ENCODE assay signal across 1 cellular context in genomic region chr15:84600331-84600686, GRCh38.
A peak's percentile ranks its signal among the peaks of the same experiment; 100 is the strongest.
TF ChIP-seq lines count a peak whose summit lies in the region.

No MANE protein-coding gene starts in this region.

TF ChIP-seq in HepG2, 621 proteins besides CTCF, POLR2A, EP300 and RAD21 (continued from another document and continues in another):
- 0 out of 2 replicates have a peak, but pooled peaks have one; percentile 6 for TF ChIP-seq GATAD2A (CRISPR knock-in tag; IDR thresholded peaks at IDR 0.05)
- TF ChIP-seq ZNF512 (CRISPR knock-in tag; IDR thresholded peaks at IDR 0.05): no peak
- peak; percentile 81; the same call in 1 of the 2 replicates for TF ChIP-seq ZNF253 (CRISPR knock-in tag; IDR thresholded peaks at IDR 0.05; ENCODE audit: borderline replicate concordance)
- TF ChIP-seq, protein P1, sequence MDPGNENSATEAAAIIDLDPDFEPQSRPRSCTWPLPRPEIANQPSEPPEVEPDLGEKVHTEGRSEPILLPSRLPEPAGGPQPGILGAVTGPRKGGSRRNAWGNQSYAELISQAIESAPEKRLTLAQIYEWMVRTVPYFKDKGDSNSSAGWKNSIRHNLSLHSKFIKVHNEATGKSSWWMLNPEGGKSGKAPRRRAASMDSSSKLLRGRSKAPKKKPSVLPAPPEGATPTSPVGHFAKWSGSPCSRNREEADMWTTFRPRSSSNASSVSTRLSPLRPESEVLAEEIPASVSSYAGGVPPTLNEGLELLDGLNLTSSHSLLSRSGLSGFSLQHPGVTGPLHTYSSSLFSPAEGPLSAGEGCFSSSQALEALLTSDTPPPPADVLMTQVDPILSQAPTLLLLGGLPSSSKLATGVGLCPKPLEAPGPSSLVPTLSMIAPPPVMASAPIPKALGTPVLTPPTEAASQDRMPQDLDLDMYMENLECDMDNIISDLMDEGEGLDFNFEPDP (CRISPR knock-in tag; conservative IDR thresholded peaks at IDR 0.05): no peak
- 0 out of 2 replicates have a peak, but pooled peaks have one; percentile 76 for TF ChIP-seq SNAPC2 (CRISPR knock-in tag; IDR thresholded peaks at IDR 0.05)
- TF ChIP-seq NAIF1 (CRISPR knock-in tag; IDR thresholded peaks at IDR 0.05; ENCODE audit: borderline replicate concordance): no peak
- TF ChIP-seq, protein P2, sequence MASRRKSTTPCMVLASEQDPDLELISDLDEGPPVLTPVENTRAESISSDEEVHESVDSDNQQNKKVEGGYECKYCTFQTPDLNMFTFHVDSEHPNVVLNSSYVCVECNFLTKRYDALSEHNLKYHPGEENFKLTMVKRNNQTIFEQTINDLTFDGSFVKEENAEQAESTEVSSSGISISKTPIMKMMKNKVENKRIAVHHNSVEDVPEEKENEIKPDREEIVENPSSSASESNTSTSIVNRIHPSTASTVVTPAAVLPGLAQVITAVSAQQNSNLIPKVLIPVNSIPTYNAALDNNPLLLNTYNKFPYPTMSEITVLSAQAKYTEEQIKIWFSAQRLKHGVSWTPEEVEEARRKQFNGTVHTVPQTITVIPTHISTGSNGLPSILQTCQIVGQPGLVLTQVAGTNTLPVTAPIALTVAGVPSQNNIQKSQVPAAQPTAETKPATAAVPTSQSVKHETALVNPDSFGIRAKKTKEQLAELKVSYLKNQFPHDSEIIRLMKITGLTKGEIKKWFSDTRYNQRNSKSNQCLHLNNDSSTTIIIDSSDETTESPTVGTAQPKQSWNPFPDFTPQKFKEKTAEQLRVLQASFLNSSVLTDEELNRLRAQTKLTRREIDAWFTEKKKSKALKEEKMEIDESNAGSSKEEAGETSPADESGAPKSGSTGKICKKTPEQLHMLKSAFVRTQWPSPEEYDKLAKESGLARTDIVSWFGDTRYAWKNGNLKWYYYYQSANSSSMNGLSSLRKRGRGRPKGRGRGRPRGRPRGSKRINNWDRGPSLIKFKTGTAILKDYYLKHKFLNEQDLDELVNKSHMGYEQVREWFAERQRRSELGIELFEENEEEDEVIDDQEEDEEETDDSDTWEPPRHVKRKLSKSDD (CRISPR knock-in tag; IDR thresholded peaks at IDR 0.05; ENCODE audit: low read depth): peak; percentile 52; the same call in 1 of the 2 replicates
- TF ChIP-seq MXI1 (IDR thresholded peaks at IDR 0.05; ENCODE audit: borderline replicate concordance, low read depth, low read length): peak; percentile 92
- 0 out of 2 replicates have a peak, but pooled peaks have one; percentile 17 for TF ChIP-seq FOXK1 (CRISPR knock-in tag; IDR thresholded peaks at IDR 0.05; ENCODE audit: borderline replicate concordance, low read depth)
- no peak for TF ChIP-seq ZBTB34 (CRISPR knock-in tag; IDR thresholded peaks at IDR 0.05)
- 0 out of 2 replicates have a peak, but pooled peaks have one; percentile 6 for TF ChIP-seq SPEN (CRISPR knock-in tag; IDR thresholded peaks at IDR 0.05; ENCODE audit: low read depth)
- TF ChIP-seq, protein P3, sequence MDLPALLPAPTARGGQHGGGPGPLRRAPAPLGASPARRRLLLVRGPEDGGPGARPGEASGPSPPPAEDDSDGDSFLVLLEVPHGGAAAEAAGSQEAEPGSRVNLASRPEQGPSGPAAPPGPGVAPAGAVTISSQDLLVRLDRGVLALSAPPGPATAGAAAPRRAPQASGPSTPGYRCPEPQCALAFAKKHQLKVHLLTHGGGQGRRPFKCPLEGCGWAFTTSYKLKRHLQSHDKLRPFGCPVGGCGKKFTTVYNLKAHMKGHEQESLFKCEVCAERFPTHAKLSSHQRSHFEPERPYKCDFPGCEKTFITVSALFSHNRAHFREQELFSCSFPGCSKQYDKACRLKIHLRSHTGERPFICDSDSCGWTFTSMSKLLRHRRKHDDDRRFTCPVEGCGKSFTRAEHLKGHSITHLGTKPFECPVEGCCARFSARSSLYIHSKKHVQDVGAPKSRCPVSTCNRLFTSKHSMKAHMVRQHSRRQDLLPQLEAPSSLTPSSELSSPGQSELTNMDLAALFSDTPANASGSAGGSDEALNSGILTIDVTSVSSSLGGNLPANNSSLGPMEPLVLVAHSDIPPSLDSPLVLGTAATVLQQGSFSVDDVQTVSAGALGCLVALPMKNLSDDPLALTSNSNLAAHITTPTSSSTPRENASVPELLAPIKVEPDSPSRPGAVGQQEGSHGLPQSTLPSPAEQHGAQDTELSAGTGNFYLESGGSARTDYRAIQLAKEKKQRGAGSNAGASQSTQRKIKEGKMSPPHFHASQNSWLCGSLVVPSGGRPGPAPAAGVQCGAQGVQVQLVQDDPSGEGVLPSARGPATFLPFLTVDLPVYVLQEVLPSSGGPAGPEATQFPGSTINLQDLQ (CRISPR knock-in tag; IDR thresholded peaks at IDR 0.05): no peak
- TF ChIP-seq SIN3A (IDR thresholded peaks at IDR 0.05; ENCODE audit: borderline replicate concordance, low read depth, low read length): peak; percentile 67; the same call in 1 of the 2 replicates
- TF ChIP-seq SRY (CRISPR knock-in tag; IDR thresholded peaks at IDR 0.05): peak; percentile 17; the same call in 1 of the 2 replicates
- TF ChIP-seq, protein P4, sequence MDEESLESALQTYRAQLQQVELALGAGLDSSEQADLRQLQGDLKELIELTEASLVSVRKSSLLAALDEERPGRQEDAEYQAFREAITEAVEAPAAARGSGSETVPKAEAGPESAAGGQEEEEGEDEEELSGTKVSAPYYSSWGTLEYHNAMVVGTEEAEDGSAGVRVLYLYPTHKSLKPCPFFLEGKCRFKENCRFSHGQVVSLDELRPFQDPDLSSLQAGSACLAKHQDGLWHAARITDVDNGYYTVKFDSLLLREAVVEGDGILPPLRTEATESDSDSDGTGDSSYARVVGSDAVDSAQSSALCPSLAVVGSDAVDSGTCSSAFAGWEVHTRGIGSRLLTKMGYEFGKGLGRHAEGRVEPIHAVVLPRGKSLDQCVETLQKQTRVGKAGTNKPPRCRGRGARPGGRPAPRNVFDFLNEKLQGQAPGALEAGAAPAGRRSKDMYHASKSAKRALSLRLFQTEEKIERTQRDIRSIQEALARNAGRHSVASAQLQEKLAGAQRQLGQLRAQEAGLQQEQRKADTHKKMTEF (CRISPR knock-in tag; IDR thresholded peaks at IDR 0.05): no peak
- 0 out of 2 replicates have a peak, but pooled peaks have one; percentile 19 for TF ChIP-seq ZNF562 (CRISPR knock-in tag; IDR thresholded peaks at IDR 0.05; ENCODE audit: borderline replicate concordance)
- 0 out of 2 replicates have a peak, but pooled peaks have one; percentile 37 for TF ChIP-seq ZNF574 (CRISPR knock-in tag; IDR thresholded peaks at IDR 0.05)
- TF ChIP-seq THAP8 (CRISPR knock-in tag; IDR thresholded peaks at IDR 0.05; ENCODE audit: borderline replicate concordance): no peak
- TF ChIP-seq, protein P5, sequence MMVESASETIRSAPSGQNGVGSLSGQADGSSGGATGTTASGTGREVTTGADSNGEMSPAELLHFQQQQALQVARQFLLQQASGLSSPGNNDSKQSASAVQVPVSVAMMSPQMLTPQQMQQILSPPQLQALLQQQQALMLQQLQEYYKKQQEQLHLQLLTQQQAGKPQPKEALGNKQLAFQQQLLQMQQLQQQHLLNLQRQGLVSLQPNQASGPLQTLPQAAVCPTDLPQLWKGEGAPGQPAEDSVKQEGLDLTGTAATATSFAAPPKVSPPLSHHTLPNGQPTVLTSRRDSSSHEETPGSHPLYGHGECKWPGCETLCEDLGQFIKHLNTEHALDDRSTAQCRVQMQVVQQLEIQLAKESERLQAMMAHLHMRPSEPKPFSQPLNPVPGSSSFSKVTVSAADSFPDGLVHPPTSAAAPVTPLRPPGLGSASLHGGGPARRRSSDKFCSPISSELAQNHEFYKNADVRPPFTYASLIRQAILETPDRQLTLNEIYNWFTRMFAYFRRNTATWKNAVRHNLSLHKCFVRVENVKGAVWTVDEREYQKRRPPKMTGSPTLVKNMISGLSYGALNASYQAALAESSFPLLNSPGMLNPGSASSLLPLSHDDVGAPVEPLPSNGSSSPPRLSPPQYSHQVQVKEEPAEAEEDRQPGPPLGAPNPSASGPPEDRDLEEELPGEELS (CRISPR knock-in tag; IDR thresholded peaks at IDR 0.05): peak; percentile 53
- TF ChIP-seq MYPOP (CRISPR knock-in tag; IDR thresholded peaks at IDR 0.05): peak; percentile 76; the same call in 1 of the 2 replicates
- TF ChIP-seq, protein P6, sequence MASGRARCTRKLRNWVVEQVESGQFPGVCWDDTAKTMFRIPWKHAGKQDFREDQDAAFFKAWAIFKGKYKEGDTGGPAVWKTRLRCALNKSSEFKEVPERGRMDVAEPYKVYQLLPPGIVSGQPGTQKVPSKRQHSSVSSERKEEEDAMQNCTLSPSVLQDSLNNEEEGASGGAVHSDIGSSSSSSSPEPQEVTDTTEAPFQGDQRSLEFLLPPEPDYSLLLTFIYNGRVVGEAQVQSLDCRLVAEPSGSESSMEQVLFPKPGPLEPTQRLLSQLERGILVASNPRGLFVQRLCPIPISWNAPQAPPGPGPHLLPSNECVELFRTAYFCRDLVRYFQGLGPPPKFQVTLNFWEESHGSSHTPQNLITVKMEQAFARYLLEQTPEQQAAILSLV (CRISPR knock-in tag; IDR thresholded peaks at IDR 0.05; ENCODE audit: borderline replicate concordance): peak; percentile 63; the same call in 1 of the 2 replicates
- peak; percentile 11; the same call in 1 of the 2 replicates for TF ChIP-seq FOXC1 (CRISPR knock-in tag; IDR thresholded peaks at IDR 0.05; ENCODE audit: borderline replicate concordance)
- TF ChIP-seq ATF4 (CRISPR knock-in tag; IDR thresholded peaks at IDR 0.05): 0 out of 4 replicates have a peak, but pooled peaks of 1 of the 2 experiments have one; percentile 55
- no peak for TF ChIP-seq KDM3A (CRISPR knock-in tag; IDR thresholded peaks at IDR 0.05; ENCODE audit: low read depth)
- peak; percentile 38; the same call in 1 of the 2 replicates for TF ChIP-seq ONECUT2 (CRISPR knock-in tag; IDR thresholded peaks at IDR 0.05)
- 0 out of 2 replicates have a peak, but pooled peaks have one; percentile 68 for TF ChIP-seq TOPORS (CRISPR knock-in tag; IDR thresholded peaks at IDR 0.05)
- no peak for TF ChIP-seq FOXA1 (IDR thresholded peaks at IDR 0.05)
- 0 out of 2 replicates have a peak, but pooled peaks have one; percentile 36 for TF ChIP-seq FOXA1 (CRISPR knock-in tag; IDR thresholded peaks at IDR 0.05)
- TF ChIP-seq ZNF234 (CRISPR knock-in tag; conservative IDR thresholded peaks at IDR 0.05): 0 out of 2 replicates have a peak, but pooled peaks have one; percentile 44
